Comparison of ENCODE assay signal across 12 cellular contexts in genomic region chr22:22037740-22038139, GRCh38. TPM values are rescaled to one million over a fixed set of nuclear protein-coding genes. Genes with fewer than 3 reads are reported as not detected.
DNase-seq lines count a peak whose midpoint lies in the region; ATAC-seq, FAIRE-seq and TF ChIP-seq lines count a peak whose summit lies in the region.
"Had no signal": no experiment of that assay in that cellular context is flagged by ENCODE, and none has a peak within 500 bp of the region (broad histone marks: within the 10 kb centered on the region; RNA-seq: fewer than 3 reads in every experiment).

No MANE protein-coding gene starts in this region.

- no peak overlapping the region for H3K9ac ChIP-seq in GM12878 (ENCODE audit: control insufficient read depth, insufficient read depth, low read length)

- WGBS in GM12878 (ENCODE audit: insufficient coverage, insufficient replicate concordance, low lambda C conversion rate, missing lambda C conversion rate), result 50% methylated on average over 1 of the region's 1 CpG
- WGBS in mesodermal cell (ENCODE audit: insufficient coverage in 2 of 2), 2 experiments, result 80 to 100% methylated on average over 1 of the region's 1 CpG
- 79% methylated on average over 1 of the region's 1 CpG for WGBS in prostate gland

- intact Hi-C loops in GM12878 (cut with micrococcal nuclease; ENCODE audit: unreplicated experiment), result no loop called here
- intact Hi-C loops in prostate gland (cut with DNase I), result no loop called here

- H3K4me1 ChIP-seq in GM12878 (ENCODE audit: control insufficient read depth, insufficient read depth, low read length) (peaks cover 6% of the 10 kb centered on the region), mesodermal cell (ENCODE audit: control insufficient read depth, insufficient read depth, low read length, poor library complexity, severe bottlenecking) (peaks cover 23% of the 10 kb centered on the region), prostate gland (replicated peaks) (no peaks in the 10 kb centered on the region)
- H3K4me1 ChIP-seq: ascending aorta had no signal

- no peaks in the 10 kb centered on the region for H4K20me1 ChIP-seq in GM12878 (ENCODE audit: control insufficient read depth, insufficient read depth)

- H3K9me3 ChIP-seq in GM12878 (replicated peaks; ENCODE audit: control insufficient read depth, insufficient read depth, low read length) (no peaks in the 10 kb centered on the region), mesodermal cell (ENCODE audit: control insufficient read depth, low read length) (no peaks in the 10 kb centered on the region), prostate gland (no peaks in the 10 kb centered on the region)
- H3K9me3 ChIP-seq: ascending aorta had no signal

- no peak overlapping the region for H2AFZ ChIP-seq in GM12878 (ENCODE audit: control insufficient read depth, low read depth, low read length)

- CTCF ChIA-PET in GM12878 (lab: Yijun Ruan, JAX), result interaction anchor here (0.9 to 13.5 kb wide), 5 partner anchors 21 to 158 kb away, joined by 3 to 177 read pairs (median 3); no protein-coding TSS in a partner anchor

- DNase-seq in Daoy (ENCODE audit: low read depth) (peak; percentile 71), M059J (ENCODE audit: low read depth) (peak; percentile 30), GM12878 (ENCODE audit: low read depth, low spot score) (no peak), SHP77 treated with DMSO at 0.1 percent for 48 hours (lab: John Stamatoyannopoulos, UW) (no peak), epidermal melanocyte (ENCODE audit: insufficient read length, low spot score) (no peak), SKM-1 (lab: John Stamatoyannopoulos, UW; ENCODE audit: unreplicated experiment) (no peak), prostate gland (ENCODE audit: low spot score) (no peak)
- DNase-seq: activated CD4-positive, CD25-positive, alpha-beta regulatory T cell; activated T-cell treated with anti-CD3 and anti-CD28 coated beads, Interleukin-2, amount 50 U/mL, for 1 hour; substantia nigra had no signal

- H3K36me3 ChIP-seq in GM12878 (ENCODE audit: control insufficient read depth in 2 of 2, insufficient read depth in 2 of 2, low read length in 1 of 2), result no peaks in the 10 kb centered on the region
- no peaks in the 10 kb centered on the region for H3K36me3 ChIP-seq in mesodermal cell (ENCODE audit: control insufficient read depth, insufficient read depth, low read length)
- no peaks in the 10 kb centered on the region for H3K36me3 ChIP-seq in prostate gland
- H3K36me3 ChIP-seq: ascending aorta had no signal

- FAIRE-seq in GM12878 (lab: Jason Lieb, UNC), result no peak

- H3K79me2 ChIP-seq in GM12878 (ENCODE audit: control insufficient read depth, insufficient read depth, low read length), result no peaks in the 10 kb centered on the region

- H3K27ac ChIP-seq in GM12878 (ENCODE audit: control insufficient read depth, insufficient read depth) (no peak overlapping the region), mesodermal cell (ENCODE audit: low read depth, low read length, severe bottlenecking) (peak overlapping the region; percentile 37), prostate gland (no peak overlapping the region)
- H3K27ac ChIP-seq: ascending aorta had no signal

- RAD21 ChIA-PET in GM12878 (lab: Charles Lee; ENCODE audit: unreplicated experiment), result interaction anchor here (0.9 to 2.0 kb wide), 5 partner anchors 12 to 81 kb away, joined by 3 to 7 read pairs (median 3); no protein-coding TSS in a partner anchor

- no TSS peak for BruUV-seq in GM12878 (replicated peaks; lab: Mats Ljungman, UMichigan)

- H3K4me2 ChIP-seq in GM12878 (ENCODE audit: control insufficient read depth, insufficient read depth), result no peak overlapping the region

- no peak for TF ChIP-seq EP300 in GM12878 (IDR thresholded peaks at IDR 0.05; ENCODE audit: borderline replicate concordance in 1 of 2, control insufficient read depth in 1 of 2, low read depth in 2 of 2, low read length in 2 of 2)

- POLR2A ChIA-PET in GM12878 (lab: Charles Lee), result interaction anchor here (0.7 to 1.4 kb wide), 4 partner anchors 8 to 22 kb away, joined by 3 to 6 read pairs (median 4); no protein-coding TSS in a partner anchor

- TF ChIP-seq POLR2A in GM12878 (IDR thresholded peaks at IDR 0.05; ENCODE audit: low read depth, low read length), result no peak
- no peak for TF ChIP-seq POLR2A in prostate gland (IDR thresholded peaks at IDR 0.05)

- TF ChIP-seq CTCF in GM12878 (IDR thresholded peaks at IDR 0.05 in 2 of 3, conservative IDR thresholded peaks at IDR 0.05 in 1 of 3; ENCODE audit: control insufficient read depth in 2 of 3, extremely low read depth in 1 of 3, insufficient read depth in 1 of 3, low read depth in 3 of 3, low read length in 3 of 3) (no peak), prostate gland (IDR thresholded peaks at IDR 0.05) (no peak)

- H3K4me3 ChIP-seq in GM12878 (no peak overlapping the region), mesodermal cell (ENCODE audit: extremely low read depth, insufficient read depth, low read length, poor library complexity, severe bottlenecking) (no peak overlapping the region), prostate gland (no peak overlapping the region)
- H3K4me3 ChIP-seq: ascending aorta had no signal

- no peak for TF ChIP-seq RAD21 in GM12878 (IDR thresholded peaks at IDR 0.05; ENCODE audit: insufficient read depth, low read depth, low read length)

- H3K27me3 ChIP-seq in GM12878 (replicated peaks in 1 of 2; ENCODE audit: control insufficient read depth in 2 of 2, insufficient read depth in 2 of 2, low read length in 1 of 2) (no peaks in the 10 kb centered on the region), prostate gland (replicated peaks; ENCODE audit: insufficient read depth) (no peaks in the 10 kb centered on the region)
- H3K27me3 ChIP-seq: ascending aorta had no signal

- in situ Hi-C loops in GM12878 (cut with MboI), result loop anchor here (10.0 kb wide), 1 partner anchor 117 kb away; no protein-coding TSS in a partner anchor

- ATAC-seq in GM12878, result peak; percentile 33

- SMC1A ChIA-PET in GM12878 (lab: Charles Lee; ENCODE audit: uncharacterized antibody, unreplicated experiment), result interaction anchor here (0.7 to 1.8 kb wide), 9 partner anchors 8 to 866 kb away, joined by 3 to 8 read pairs (median 4); no protein-coding TSS in a partner anchor

TF ChIP-seq in GM12878, 131 proteins besides CTCF, POLR2A, EP300 and RAD21 (continues in another document):
- no peak for TF ChIP-seq SPI1 (IDR thresholded peaks at IDR 0.05; ENCODE audit: borderline replicate concordance, insufficient read depth, low read depth, low read length)
- no peak for TF ChIP-seq ASH2L (IDR thresholded peaks at IDR 0.05; ENCODE audit: borderline replicate concordance, low read depth)
- TF ChIP-seq, protein P1, sequence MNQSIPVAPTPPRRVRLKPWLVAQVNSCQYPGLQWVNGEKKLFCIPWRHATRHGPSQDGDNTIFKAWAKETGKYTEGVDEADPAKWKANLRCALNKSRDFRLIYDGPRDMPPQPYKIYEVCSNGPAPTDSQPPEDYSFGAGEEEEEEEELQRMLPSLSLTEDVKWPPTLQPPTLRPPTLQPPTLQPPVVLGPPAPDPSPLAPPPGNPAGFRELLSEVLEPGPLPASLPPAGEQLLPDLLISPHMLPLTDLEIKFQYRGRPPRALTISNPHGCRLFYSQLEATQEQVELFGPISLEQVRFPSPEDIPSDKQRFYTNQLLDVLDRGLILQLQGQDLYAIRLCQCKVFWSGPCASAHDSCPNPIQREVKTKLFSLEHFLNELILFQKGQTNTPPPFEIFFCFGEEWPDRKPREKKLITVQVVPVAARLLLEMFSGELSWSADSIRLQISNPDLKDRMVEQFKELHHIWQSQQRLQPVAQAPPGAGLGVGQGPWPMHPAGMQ (IDR thresholded peaks at IDR 0.05; ENCODE audit: borderline replicate concordance), result no peak
- no peak for TF ChIP-seq SUZ12 (IDR thresholded peaks at IDR 0.05; ENCODE audit: unreplicated experiment)
- no peak for TF ChIP-seq NFXL1 (IDR thresholded peaks at IDR 0.05; ENCODE audit: borderline replicate concordance)
- no peak for TF ChIP-seq EGR1 (IDR thresholded peaks at IDR 0.05; ENCODE audit: borderline replicate concordance in 1 of 2, low read depth in 2 of 2, low read length in 2 of 2)
- no peak for TF ChIP-seq POLR2AphosphoS5 (IDR thresholded peaks at IDR 0.05; ENCODE audit: low read length)
- TF ChIP-seq, protein P2, sequence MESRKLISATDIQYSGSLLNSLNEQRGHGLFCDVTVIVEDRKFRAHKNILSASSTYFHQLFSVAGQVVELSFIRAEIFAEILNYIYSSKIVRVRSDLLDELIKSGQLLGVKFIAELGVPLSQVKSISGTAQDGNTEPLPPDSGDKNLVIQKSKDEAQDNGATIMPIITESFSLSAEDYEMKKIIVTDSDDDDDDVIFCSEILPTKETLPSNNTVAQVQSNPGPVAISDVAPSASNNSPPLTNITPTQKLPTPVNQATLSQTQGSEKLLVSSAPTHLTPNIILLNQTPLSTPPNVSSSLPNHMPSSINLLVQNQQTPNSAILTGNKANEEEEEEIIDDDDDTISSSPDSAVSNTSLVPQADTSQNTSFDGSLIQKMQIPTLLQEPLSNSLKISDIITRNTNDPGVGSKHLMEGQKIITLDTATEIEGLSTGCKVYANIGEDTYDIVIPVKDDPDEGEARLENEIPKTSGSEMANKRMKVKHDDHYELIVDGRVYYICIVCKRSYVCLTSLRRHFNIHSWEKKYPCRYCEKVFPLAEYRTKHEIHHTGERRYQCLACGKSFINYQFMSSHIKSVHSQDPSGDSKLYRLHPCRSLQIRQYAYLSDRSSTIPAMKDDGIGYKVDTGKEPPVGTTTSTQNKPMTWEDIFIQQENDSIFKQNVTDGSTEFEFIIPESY (IDR thresholded peaks at IDR 0.05), result no peak

RNA-seq across cellular contexts. Expression of gene TOP3B, which starts 55.2 kb away (rescaled TPM):
- 20.6 and 36.9 TPM in 2 replicates for total RNA-seq in Daoy (2014; rRNA removed; shearing (Covaris generic))
- total RNA-seq in M059J (2014; rRNA removed; shearing (Covaris generic)), result 11.5 and 17.6 TPM in 2 replicates
- total RNA-seq in GM12878 (2013; cell fraction: nucleolus; rRNA removed), result 173 TPM in 2 replicates
- total RNA-seq in GM12878 (2014; rRNA removed), result 43.5 and 47.3 TPM in 2 replicates
- total RNA-seq in GM12878 (2014; rRNA removed; fragmentation: Illumina TruSeq; extraction: Trizol), result 19.9 and 22.1 TPM in 2 replicates
- total RNA-seq in GM12878 (2021), result 41.9 and 47.1 TPM in 2 replicates
- polyA plus RNA-seq in GM12878 (2011; ENCODE audit: low read depth), result 7.4 TPM
- 7.4 and 12.4 TPM in 2 replicates for polyA plus RNA-seq in GM12878 (2011; rRNA removed)
- polyA plus RNA-seq in GM12878 (2011; cell fraction: cytosol; rRNA removed), result 15.5 and 17.6 TPM in 2 replicates
- polyA plus RNA-seq in GM12878 (2011; cell fraction: nucleus; rRNA removed), result 137 and 161 TPM in 2 replicates
- 16.8 and 19.0 TPM in 2 replicates for polyA plus RNA-seq in GM12878 (2012)
- 12.8 and 29.6 TPM in 2 replicates for polyA plus RNA-seq in GM12878 (2014; fragmentation: Illumina TruSeq; extraction: Trizol)
- polyA plus RNA-seq in GM12878 (2014; fragmentation: Nextera tagmentation; extraction: Ambion mirVana), result 1 to 10 TPM in 1 of 2 experiments, under 1 TPM in 1; 0.60 to 1.6 TPM
- polyA plus RNA-seq in GM12878 (2014; rRNA removed), result 40.9 and 47.9 TPM in 2 replicates
- polyA plus RNA-seq in GM12878 (2016; fragmentation: Nextera tagmentation; extraction: Ambion mirVana), result 10 to 100 TPM; 37.8 to 45.2 TPM
- 17.1 and 23.3 TPM in 2 replicates for polyA minus RNA-seq in GM12878 (2011; rRNA and poly(A)+ RNA removed)
- polyA minus RNA-seq in GM12878 (2011; cell fraction: cytosol; rRNA and poly(A)+ RNA removed), result 6.9 and 8.7 TPM in 2 replicates
- polyA minus RNA-seq in GM12878 (2011; cell fraction: nucleus; rRNA and poly(A)+ RNA removed), result 31.7 and 48.4 TPM in 2 replicates
- 54.8 TPM for polyA plus RNA-seq in mesodermal cell (2013, experiment 1 of 2)
- polyA plus RNA-seq in mesodermal cell (2013, experiment 2 of 2), result 41.0 TPM
- total RNA-seq in prostate gland, result 10 to 100 TPM; 25.2 to 60.6 TPM

Comparison
In these comparisons a context has a peak if more than half of its experiments do, and no peak if none do; other contexts are left out.
1. DNase-seq: peak in Daoy (single experiment) and M059J (single experiment); none in GM12878 (single experiment), SHP77 treated with DMSO at 0.1 percent for 48 hours (single experiment), epidermal melanocyte (single experiment), SKM-1 (single experiment) and prostate gland (single experiment).